In the genomic region with DNA sequence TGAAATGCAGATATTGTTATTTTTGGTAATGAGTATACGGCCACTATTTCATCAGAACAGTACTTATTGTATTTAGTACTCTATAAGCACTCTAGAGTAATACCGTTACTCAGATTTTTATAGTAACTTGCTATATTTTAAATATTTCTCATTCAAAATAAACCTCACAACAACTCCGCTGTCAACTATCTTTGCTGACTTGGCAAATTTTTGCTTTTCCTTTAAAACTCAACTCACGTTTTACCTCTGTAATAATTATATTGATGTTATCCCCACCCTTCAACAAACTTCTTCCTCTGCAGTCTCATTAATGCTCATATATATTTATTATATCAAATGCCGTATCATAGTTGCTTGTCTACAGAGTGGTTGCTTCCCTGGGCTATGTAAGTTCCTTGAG, we compare ENCODE assay signal across 27 cellular contexts. TPM values are rescaled to one million over a fixed set of nuclear protein-coding genes. Genes with fewer than 3 reads are reported as not detected.
"Had no signal": no experiment of that assay in that cellular context is flagged by ENCODE, and none has a peak within 500 bp of the region (broad histone marks: within the 10 kb centered on the region; RNA-seq: fewer than 3 reads in every experiment).

No MANE protein-coding gene starts in this region.

- H3K9me3 ChIP-seq: gastroesophageal sphincter, heart left ventricle, ovary, psoas muscle, spleen, thoracic aorta, tibial nerve, upper lobe of left lung had no signal

- H3K27me3 ChIP-seq: gastroesophageal sphincter, hepatocyte, ovary, spleen, tibial nerve, upper lobe of left lung had no signal

- H3K36me3 ChIP-seq: gastroesophageal sphincter, heart left ventricle, ovary, spleen, thoracic aorta, tibial nerve, upper lobe of left lung had no signal

- H3K4me1 ChIP-seq: foreskin keratinocyte, heart left ventricle, psoas muscle had no signal

- H2AFZ ChIP-seq: hepatocyte had no signal

- FAIRE-seq: urothelium cell line had no signal

- H3K4me2 ChIP-seq: hepatocyte had no signal

- ATAC-seq: esophagus mucosa; foreskin keratinocyte; gastroesophageal sphincter; heart left ventricle; left lobe of liver; psoas muscle; right cardiac atrium; stimulated activated naive B cell treated with anti-CD40 and anti-IgM and Interleukin-4, amounts not matched to agents 10 μg/mL and 1 μg/mL and 100 μg/mL, for 72 hours had no signal

- H3K79me2 ChIP-seq: hepatocyte had no signal

- H3K27ac ChIP-seq: epithelial cell of prostate, foreskin keratinocyte, gastroesophageal sphincter, heart left ventricle, hepatocyte, ovary, psoas muscle, skin epidermis, spleen, thoracic aorta, tibial nerve, upper lobe of left lung had no signal

- H3K4me3 ChIP-seq: gastroesophageal sphincter, heart left ventricle, hepatocyte, lung, ovary, psoas muscle, skin epidermis, spleen, thoracic aorta, tibial nerve, upper lobe of left lung had no signal

- DNase-seq: effector CD8-positive, alpha-beta T cell; endodermal cell; foreskin keratinocyte; heart left ventricle; kidney; natural killer cell; occipital lobe; ovary; posterior cingulate gyrus; psoas muscle; right cardiac atrium; spleen; stimulated activated CD4-positive, alpha-beta T cell treated with anti-CD3 and anti-CD28 coated beads, Interleukin-4, amount 100 ng/mL, for 4 hours; stimulated activated naive B cell treated with anti-CD40 and anti-IgM and Interleukin-4, amounts not matched to agents 10 μg/mL and 1 μg/mL and 100 μg/mL, for 72 hours; upper lobe of left lung had no signal

RNA-seq across cellular contexts. Expression of a gene that starts 9.0 kb away (rescaled TPM):
- total RNA-seq: endodermal cell, foreskin keratinocyte, hepatocyte, occipital lobe had no signal
- polyA plus RNA-seq: foreskin keratinocyte, hepatocyte, neural cell had no signal

RNA-seq across cellular contexts. Expression of a gene that starts 28.8 kb away (rescaled TPM):
- total RNA-seq: endodermal cell, esophagus mucosa, foreskin keratinocyte, mononuclear cell, natural killer cell, occipital lobe, thoracic aorta, tibial nerve had no signal
- polyA plus RNA-seq: foreskin keratinocyte, neural cell had no signal
